Comparison of ENCODE assay signal across 23 cellular contexts in genomic region chr4:7361256-7361655, GRCh38.
DNase-seq lines count a peak whose midpoint lies in the region; ATAC-seq, FAIRE-seq and TF ChIP-seq lines count a peak whose summit lies in the region.
"Had no signal": no experiment of that assay in that cellular context is flagged by ENCODE, and none has a peak within 500 bp of the region (broad histone marks: within the 10 kb centered on the region; RNA-seq: fewer than 3 reads in every experiment).

No MANE protein-coding gene starts in this region.

- H3K4me3 Mint-ChIP-seq in neural progenitor cell (no peak overlapping the region), Calu3 (ENCODE audit: low read depth, unreplicated experiment) (no peak overlapping the region)
- H3K4me3 Mint-ChIP-seq: activated naive CD8-positive, alpha-beta T cell treated with anti-CD3 and anti-CD28 coated beads, Interleukin-2, amount 10 ng/mL, durations not matched to agents 7 days and 5 days; activated T-helper 1 cell treated with anti-CD3 and anti-CD28 coated beads, Interleukin-12 subunit alpha, Interleukin-12 subunit beta, Interleukin-2, Interleukin-4 antibody, amounts not matched to agents 30 ng/mL and 10 ng/mL and 1 ng/mL, durations not matched to agents 14 hours and 24 hours and 36 hours; CD14-positive monocyte; IgD-negative memory B cell had no signal

- BruUV-seq in Calu3 (replicated peaks; lab: Mats Ljungman, UMichigan) (no TSS peak), PC-9 (replicated peaks; lab: Mats Ljungman, UMichigan) (no TSS peak), HepG2 (replicated peaks; lab: Mats Ljungman, UMichigan) (no TSS peak)

- H3K27me3 Mint-ChIP-seq in neural progenitor cell (ENCODE audit: insufficient read depth, low read depth) = peaks cover 5% of the 10 kb centered on the region
- peaks cover 2% of the 10 kb centered on the region for H3K27me3 Mint-ChIP-seq in Calu3 (ENCODE audit: unreplicated experiment)
- H3K27me3 Mint-ChIP-seq: IgD-negative memory B cell had no signal

- CTCF ChIA-PET in Calu3 (lab: Charles Lee) (no interaction called here), PC-9 (lab: Charles Lee) (no interaction called here), HepG2 (lab: Yijun Ruan, JAX; ENCODE audit: low intra/inter-chr PET ratio, low total read pairs) (no interaction called here)

- intact Hi-C loops in Calu3 (cut with micrococcal nuclease; ENCODE audit: unreplicated experiment) (no loop called here), PC-9 (cut with micrococcal nuclease; ENCODE audit: unreplicated experiment) (no loop called here), HepG2 (cut with micrococcal nuclease; ENCODE audit: unreplicated experiment) (no loop called here)

- peaks cover 5% of the 10 kb centered on the region for H3K4me1 ChIP-seq in NT2/D1 (ENCODE audit: insufficient read depth, insufficient read length)
- no peaks in the 10 kb centered on the region for H3K4me1 ChIP-seq in cardiac muscle cell (ENCODE audit: low read depth)
- peaks cover 31% of the 10 kb centered on the region for H3K4me1 ChIP-seq in neural progenitor cell
- H3K4me1 ChIP-seq in PC-9 (replicated peaks; ENCODE audit: insufficient read depth) = peaks cover 5% of the 10 kb centered on the region
- H3K4me1 ChIP-seq in HepG2 (ENCODE audit: insufficient read depth, low read length) = no peaks in the 10 kb centered on the region
- H3K4me1 ChIP-seq: pancreas, uterus had no signal

- in situ Hi-C loops in HepG2 (cut with HindIII; ENCODE audit: extremely low pct_ligation_motif_present, low pct_unique_long_range_greater_than_20kb) = no loop called here

- FAIRE-seq in HepG2 (lab: Jason Lieb, UNC) = no peak
- FAIRE-seq: pancreas had no signal

- no peaks in the 10 kb centered on the region for H3K36me3 ChIP-seq in NT2/D1 (ENCODE audit: insufficient read depth, insufficient read length, low read length)
- no peaks in the 10 kb centered on the region for H3K36me3 ChIP-seq in cardiac muscle cell
- H3K36me3 ChIP-seq in neural progenitor cell = no peaks in the 10 kb centered on the region
- no peaks in the 10 kb centered on the region for H3K36me3 ChIP-seq in PC-9 (ENCODE audit: low read depth)
- H3K36me3 ChIP-seq in HepG2 (replicated peaks in 1 of 2; ENCODE audit: control insufficient read depth in 1 of 2, insufficient read depth in 2 of 2, low read length in 2 of 2) = no peaks in the 10 kb centered on the region
- H3K36me3 ChIP-seq: brain microvascular endothelial cell, gastrocnemius medialis, MG63, pancreas, uterus had no signal

- 29% methylated on average over 5 of the region's 9 CpGs for WGBS in HepG2 (ENCODE audit: low lambda C conversion rate)

- POLR2A ChIA-PET in PC-9 (lab: Charles Lee; ENCODE audit: unreplicated experiment) = no interaction called here
- POLR2A ChIA-PET in HepG2 (lab: Yijun Ruan, JAX) = no interaction called here

- peak overlapping the region; percentile 46 for H3K27ac Mint-ChIP-seq in neural progenitor cell
- no peak overlapping the region for H3K27ac Mint-ChIP-seq in Calu3 (ENCODE audit: unreplicated experiment)
- H3K27ac Mint-ChIP-seq: activated naive CD8-positive, alpha-beta T cell treated with anti-CD3 and anti-CD28 coated beads, Interleukin-2, amount 10 ng/mL, durations not matched to agents 7 days and 5 days; activated T-helper 1 cell treated with anti-CD3 and anti-CD28 coated beads, Interleukin-12 subunit alpha, Interleukin-12 subunit beta, Interleukin-2, Interleukin-4 antibody, amounts not matched to agents 30 ng/mL and 10 ng/mL and 1 ng/mL, durations not matched to agents 14 hours and 24 hours and 36 hours; CD14-positive monocyte; IgD-negative memory B cell had no signal

- no peak for ATAC-seq in HepG2
- ATAC-seq: gastrocnemius medialis, pancreas had no signal

- H3F3A ChIP-seq in neural progenitor cell (ENCODE audit: low read depth) (peaks cover 7% of the 10 kb centered on the region), PC-9 (ENCODE audit: insufficient read depth, low read depth) (no peaks in the 10 kb centered on the region)

- DNase-seq in Ammon's horn (ENCODE audit: low spot score) = peak; percentile 15
- DNase-seq in NT2/D1 (ENCODE audit: low read depth, low spot score) = no peak
- peak; percentile 8 to 60 for DNase-seq in cardiac muscle cell (ENCODE audit: low read depth in 1 of 2, low spot score in 1 of 2)
- DNase-seq in neural progenitor cell (ENCODE audit: low spot score) = peak; percentile 48
- no peak for DNase-seq in GM19240 (ENCODE audit: insufficient read length, low spot score)
- DNase-seq in Calu3 = no peak
- no peak for DNase-seq in PC-9
- DNase-seq in HepG2 (ENCODE audit: low spot score) = no peak
- DNase-seq: ACHN; activated CD4-positive, CD25-positive, alpha-beta regulatory T cell treated with anti-CD3 and anti-CD28 coated beads, Interleukin-2, amount 50 U/mL, for 72 hours; activated naive CD8-positive, alpha-beta T cell treated with anti-CD3 and anti-CD28 coated beads, Interleukin-2, amount 10 ng/mL, durations not matched to agents 7 days and 5 days; brain microvascular endothelial cell; DMS79; gastrocnemius medialis; MG63; NCI-H226; stimulated activated CD4-positive, alpha-beta T cell treated with anti-CD3 and anti-CD28 coated beads, Interleukin-2, amount 100 ng/mL, for 24 hours had no signal

- H3K9me3 ChIP-seq in NT2/D1 (ENCODE audit: insufficient read depth, low read length) = no peaks in the 10 kb centered on the region
- H3K9me3 ChIP-seq in cardiac muscle cell (ENCODE audit: low read depth) = no peaks in the 10 kb centered on the region
- H3K9me3 ChIP-seq in neural progenitor cell (ENCODE audit: low read depth) = no peaks in the 10 kb centered on the region
- H3K9me3 ChIP-seq in PC-9 (ENCODE audit: insufficient read depth, low read depth) = no peaks in the 10 kb centered on the region
- no peaks in the 10 kb centered on the region for H3K9me3 ChIP-seq in HepG2 (ENCODE audit: low read length)
- H3K9me3 ChIP-seq: gastrocnemius medialis, MG63, pancreas, uterus had no signal

- TF ChIP-seq POLR2A in HepG2 (IDR thresholded peaks at IDR 0.05; ENCODE audit: insufficient read depth in 1 of 2, low read depth in 2 of 2, low read length in 2 of 2) = no peak

- H3K9me2 ChIP-seq in PC-9 (ENCODE audit: insufficient read depth) = no peaks in the 10 kb centered on the region

- H3K27me3 ChIP-seq in NT2/D1 (ENCODE audit: insufficient read depth, insufficient read length) (no peaks in the 10 kb centered on the region), cardiac muscle cell (no peaks in the 10 kb centered on the region), neural progenitor cell (no peaks in the 10 kb centered on the region), PC-9 (ENCODE audit: insufficient read depth, low read depth) (no peaks in the 10 kb centered on the region), HepG2 (ENCODE audit: control insufficient read depth in 1 of 2, insufficient read depth in 2 of 2, low read length in 2 of 2) (peaks cover 4 to 20% of the 10 kb centered on the region in 2 experiments; a peak in 4 of 5 replicates)
- H3K27me3 ChIP-seq: gastrocnemius medialis, MG63, pancreas, uterus had no signal

- H3K4me1 Mint-ChIP-seq in neural progenitor cell = peaks cover 35% of the 10 kb centered on the region
- H3K4me1 Mint-ChIP-seq in Calu3 (ENCODE audit: low read depth, unreplicated experiment) = peaks cover 7% of the 10 kb centered on the region
- H3K4me1 Mint-ChIP-seq: activated naive CD8-positive, alpha-beta T cell treated with anti-CD3 and anti-CD28 coated beads, Interleukin-2, amount 10 ng/mL, durations not matched to agents 7 days and 5 days; CD14-positive monocyte; IgD-negative memory B cell had no signal

- TF ChIP-seq EP300 in HepG2 (IDR thresholded peaks at IDR 0.05; ENCODE audit: low read depth in 2 of 2, low read length in 2 of 2) (no peak), HepG2 (CRISPR knock-in tag; IDR thresholded peaks at IDR 0.05; ENCODE audit: borderline replicate concordance) (no peak)

- H3K9ac ChIP-seq in NT2/D1 (ENCODE audit: insufficient read length, low read depth) = peak overlapping the region; percentile 8
- no peak overlapping the region for H3K9ac ChIP-seq in neural progenitor cell
- no peak overlapping the region for H3K9ac ChIP-seq in HepG2 (ENCODE audit: insufficient read depth, low read depth, low read length)

- TF ChIP-seq CTCF in cardiac muscle cell (IDR thresholded peaks at IDR 0.05; ENCODE audit: low read depth, low read length) = no peak
- no peak for TF ChIP-seq CTCF in neural progenitor cell (IDR thresholded peaks at IDR 0.05)
- no peak for TF ChIP-seq CTCF in Calu3 (IDR thresholded peaks at IDR 0.05; ENCODE audit: unreplicated experiment)
- TF ChIP-seq CTCF in PC-9 (conservative IDR thresholded peaks at IDR 0.05) = no peak
- TF ChIP-seq CTCF in HepG2 (CRISPR knock-in tag; IDR thresholded peaks at IDR 0.05) = no peak

- H3K4me3 ChIP-seq in NT2/D1 (ENCODE audit: insufficient read length, low read depth) (no peak overlapping the region), cardiac muscle cell (no peak overlapping the region), neural progenitor cell (no peak overlapping the region), PC-9 (no peak overlapping the region), HepG2 (replicated peaks in 1 of 3; ENCODE audit: insufficient read depth in 1 of 3, low read depth in 2 of 3, low read length in 3 of 3) (no peak overlapping the region)
- H3K4me3 ChIP-seq: gastrocnemius medialis, MG63, pancreas, uterus had no signal

- H3K27ac ChIP-seq in cardiac muscle cell (no peak overlapping the region), neural progenitor cell (no peak overlapping the region), PC-9 (no peak overlapping the region), HepG2 (ENCODE audit: extremely low read length, insufficient read depth, low read length) (no peak overlapping the region)
- H3K27ac ChIP-seq: brain microvascular endothelial cell, epithelial cell of prostate, gastrocnemius medialis, pancreas, uterus had no signal

- H3K36me3 Mint-ChIP-seq in neural progenitor cell (no peaks in the 10 kb centered on the region), Calu3 (ENCODE audit: insufficient read depth, unreplicated experiment) (no peaks in the 10 kb centered on the region)
- H3K36me3 Mint-ChIP-seq: activated naive CD8-positive, alpha-beta T cell treated with anti-CD3 and anti-CD28 coated beads, Interleukin-2, amount 10 ng/mL, durations not matched to agents 7 days and 5 days; CD14-positive monocyte; IgD-negative memory B cell had no signal

- no peak overlapping the region for H2AFZ ChIP-seq in neural progenitor cell (replicated peaks)
- no peak overlapping the region for H2AFZ ChIP-seq in PC-9
- no peak overlapping the region for H2AFZ ChIP-seq in HepG2 (ENCODE audit: low read length)

- H4K20me1 ChIP-seq in neural progenitor cell (ENCODE audit: low read depth) = peaks cover 6% of the 10 kb centered on the region
- H4K20me1 ChIP-seq in PC-9 (ENCODE audit: insufficient read depth) = no peaks in the 10 kb centered on the region
- no peaks in the 10 kb centered on the region for H4K20me1 ChIP-seq in HepG2 (ENCODE audit: insufficient read depth, low read length)

- peak overlapping the region; percentile 24 for H3K4me2 ChIP-seq in neural progenitor cell
- no peak overlapping the region for H3K4me2 ChIP-seq in PC-9
- H3K4me2 ChIP-seq in HepG2 (ENCODE audit: low read depth, low read length) = no peak overlapping the region

- H3K9me3 Mint-ChIP-seq in neural progenitor cell (no peaks in the 10 kb centered on the region), Calu3 (ENCODE audit: low read depth, unreplicated experiment) (no peaks in the 10 kb centered on the region)

- no peak for TF ChIP-seq RAD21 in HepG2 (CRISPR knock-in tag; IDR thresholded peaks at IDR 0.05)

- H3K79me2 ChIP-seq in neural progenitor cell (ENCODE audit: low read depth) = no peaks in the 10 kb centered on the region
- no peaks in the 10 kb centered on the region for H3K79me2 ChIP-seq in PC-9 (ENCODE audit: low read depth)
- H3K79me2 ChIP-seq in HepG2 (ENCODE audit: insufficient read depth, low read length) = no peaks in the 10 kb centered on the region

Comparison
In these comparisons a context has a peak if more than half of its experiments do, and no peak if none do; other contexts are left out.
1. DNase-seq: peak in Ammon's horn (single experiment), cardiac muscle cell (2 of 2) and neural progenitor cell (single experiment); none in NT2/D1 (single experiment), GM19240 (single experiment), Calu3 (single experiment), PC-9 (0 of 2) and HepG2 (single experiment).